In the genomic region with DNA sequence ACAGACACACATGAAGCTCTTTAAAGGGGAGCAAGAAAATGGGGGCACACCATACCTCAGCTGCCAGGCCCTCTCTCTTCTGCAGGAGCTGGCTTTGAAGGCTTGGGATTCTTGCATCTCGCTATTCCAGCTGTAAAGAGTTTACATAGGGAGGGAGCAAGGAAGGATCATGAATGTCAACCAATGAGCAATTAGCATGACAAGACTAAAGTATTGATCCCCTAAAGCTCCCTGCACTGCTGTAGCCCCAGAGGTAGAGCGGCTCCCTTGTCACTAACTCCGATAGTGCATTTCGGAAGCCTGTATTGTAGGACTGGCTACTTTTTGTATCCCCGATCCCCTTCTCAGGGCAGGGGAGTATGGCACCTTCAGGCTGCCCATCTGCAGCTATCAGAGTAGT, we compare ENCODE assay signal across 17 cellular contexts.
"Had no signal": no experiment of that assay in that cellular context is flagged by ENCODE, and none has a peak within 500 bp of the region (broad histone marks: within the 10 kb centered on the region; RNA-seq: fewer than 3 reads in every experiment).

No MANE protein-coding gene starts in this region.

- H3K27ac ChIP-seq: lower lobe of right lung had no signal

- H3K36me3 ChIP-seq: lower lobe of right lung had no signal

- DNase-seq: activated CD4-positive, alpha-beta memory T cell treated with anti-CD3 and anti-CD28 coated beads, Interleukin-2, amount 10 ng/mL, durations not matched to agents 7 days and 5 days; activated CD4-positive, alpha-beta T cell treated with anti-CD3 and anti-CD28 coated beads, Interleukin-2, amount 10 ng/mL, durations not matched to agents 24 days and 14 days; activated effector memory CD4-positive, alpha-beta T cell treated with Interleukin-2 at 50 U/mL for 16 hours; activated naive CD4-positive, alpha-beta T cell treated with anti-CD3 and anti-CD28 coated beads for 36 hours; activated naive CD8-positive, alpha-beta T cell treated with anti-CD3 and anti-CD28 coated beads, Interleukin-2, amount 10 ng/mL, durations not matched to agents 7 days and 5 days; activated T-cell treated with anti-CD3 and anti-CD28 coated beads, Interleukin-2, amount 50 U/mL, for 72 hours; effector CD4-positive, alpha-beta T cell; erythroblast; immature natural killer cell; lower lobe of right lung; naive thymus-derived CD4-positive, alpha-beta T cell; occipital lobe; posterior cingulate gyrus; stimulated activated CD4-positive, alpha-beta T cell treated with anti-CD3 and anti-CD28 coated beads, Interleukin-4, amount 100 ng/mL, for 24 hours; stimulated activated naive CD8-positive, alpha-beta T cell treated with anti-CD3 and anti-CD28 coated beads, Interleukin-15, Interleukin-2, amounts not matched to agents 100 U/mL and 50 U/mL, for 24 hours had no signal

- H3K9me3 ChIP-seq: lower lobe of right lung had no signal

- H3K4me3 Mint-ChIP-seq: activated CD4-positive, alpha-beta memory T cell treated with anti-CD3 and anti-CD28 coated beads, Interleukin-2, amount 10 ng/mL, durations not matched to agents 7 days and 5 days; activated CD4-positive, alpha-beta T cell treated with anti-CD3 and anti-CD28 coated beads, Interleukin-2, amount 10 ng/mL, durations not matched to agents 24 days and 14 days; activated naive CD4-positive, alpha-beta T cell treated with anti-CD3 and anti-CD28 coated beads for 36 hours; activated naive CD8-positive, alpha-beta T cell treated with anti-CD3 and anti-CD28 coated beads, Interleukin-2, amount 10 ng/mL, durations not matched to agents 7 days and 5 days; activated T-cell treated with anti-CD3 and anti-CD28 coated beads, Interleukin-2, amount 50 U/mL, for 72 hours; immature natural killer cell; naive thymus-derived CD4-positive, alpha-beta T cell; neural crest cell had no signal

- H3K4me3 ChIP-seq: lower lobe of right lung had no signal

- H3K27me3 Mint-ChIP-seq: activated CD4-positive, alpha-beta memory T cell treated with anti-CD3 and anti-CD28 coated beads, Interleukin-2, amount 10 ng/mL, durations not matched to agents 7 days and 5 days; activated CD4-positive, alpha-beta T cell treated with anti-CD3 and anti-CD28 coated beads, Interleukin-2, amount 10 ng/mL, durations not matched to agents 24 days and 14 days; activated naive CD8-positive, alpha-beta T cell treated with anti-CD3 and anti-CD28 coated beads, Interleukin-2, amount 10 ng/mL, durations not matched to agents 7 days and 5 days; naive thymus-derived CD4-positive, alpha-beta T cell had no signal

- H3K27ac Mint-ChIP-seq: activated CD4-positive, alpha-beta memory T cell treated with anti-CD3 and anti-CD28 coated beads, Interleukin-2, amount 10 ng/mL, durations not matched to agents 7 days and 5 days; activated CD4-positive, alpha-beta T cell treated with anti-CD3 and anti-CD28 coated beads, Interleukin-2, amount 10 ng/mL, durations not matched to agents 24 days and 14 days; activated naive CD4-positive, alpha-beta T cell treated with anti-CD3 and anti-CD28 coated beads for 36 hours; activated naive CD8-positive, alpha-beta T cell treated with anti-CD3 and anti-CD28 coated beads, Interleukin-2, amount 10 ng/mL, durations not matched to agents 7 days and 5 days; activated T-cell treated with anti-CD3 and anti-CD28 coated beads, Interleukin-2, amount 50 U/mL, for 72 hours; naive thymus-derived CD4-positive, alpha-beta T cell had no signal

- H3K4me1 ChIP-seq: lower lobe of right lung had no signal

- H3K4me1 Mint-ChIP-seq: activated CD4-positive, alpha-beta memory T cell treated with anti-CD3 and anti-CD28 coated beads, Interleukin-2, amount 10 ng/mL, durations not matched to agents 7 days and 5 days; activated CD4-positive, alpha-beta T cell treated with anti-CD3 and anti-CD28 coated beads, Interleukin-2, amount 10 ng/mL, durations not matched to agents 24 days and 14 days; activated naive CD8-positive, alpha-beta T cell treated with anti-CD3 and anti-CD28 coated beads, Interleukin-2, amount 10 ng/mL, durations not matched to agents 7 days and 5 days; immature natural killer cell; naive thymus-derived CD4-positive, alpha-beta T cell; neural crest cell had no signal

- H3K9me3 Mint-ChIP-seq: activated CD4-positive, alpha-beta memory T cell treated with anti-CD3 and anti-CD28 coated beads, Interleukin-2, amount 10 ng/mL, durations not matched to agents 7 days and 5 days; activated CD4-positive, alpha-beta T cell treated with anti-CD3 and anti-CD28 coated beads, Interleukin-2, amount 10 ng/mL, durations not matched to agents 24 days and 14 days; activated naive CD4-positive, alpha-beta T cell treated with anti-CD3 and anti-CD28 coated beads for 36 hours; activated naive CD8-positive, alpha-beta T cell treated with anti-CD3 and anti-CD28 coated beads, Interleukin-2, amount 10 ng/mL, durations not matched to agents 7 days and 5 days; activated T-cell treated with anti-CD3 and anti-CD28 coated beads, Interleukin-2, amount 50 U/mL, for 72 hours; immature natural killer cell; neural crest cell had no signal

- ATAC-seq: activated CD4-positive, CD25-positive, alpha-beta regulatory T cell treated with anti-CD3 and anti-CD28 coated beads, Interleukin-2, amount 50 U/mL, for 24 hours; activated T-cell treated with anti-CD3 and anti-CD28 coated beads, Interleukin-2, amount 50 U/mL, for 72 hours; lower lobe of right lung; naive thymus-derived CD4-positive, alpha-beta T cell; stimulated activated naive CD8-positive, alpha-beta T cell treated with anti-CD3 and anti-CD28 coated beads, Interleukin-15, Interleukin-2, amounts not matched to agents 100 U/mL and 50 U/mL, for 24 hours had no signal
